In the genomic region with DNA sequence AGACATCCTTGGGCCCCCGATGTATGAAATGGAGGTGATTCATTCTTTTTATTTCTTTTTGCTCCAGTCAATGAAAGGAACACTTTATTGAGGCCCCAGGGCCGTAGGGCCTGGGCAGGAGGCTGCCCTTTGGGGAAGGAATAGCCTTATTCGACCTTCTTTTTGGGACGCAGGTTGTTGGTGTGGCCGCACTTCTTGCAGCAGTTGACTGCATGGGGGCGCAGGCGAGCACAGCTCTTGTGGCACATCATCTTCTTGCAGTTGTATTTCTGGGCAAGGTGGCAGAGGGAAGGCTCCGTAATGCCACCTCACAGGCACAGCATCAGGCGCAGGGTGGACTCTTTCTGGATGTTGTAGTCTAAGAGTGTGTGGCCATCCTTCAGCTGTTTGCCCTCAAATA, we compare ENCODE assay signal across 31 cellular contexts. TPM values are rescaled to one million over a fixed set of nuclear protein-coding genes. Genes with fewer than 3 reads are reported as not detected.
A peak's percentile ranks its signal among the peaks of the same experiment; 100 is the strongest.
DNase-seq lines count a peak whose midpoint lies in the region; ATAC-seq, FAIRE-seq and TF ChIP-seq lines count a peak whose summit lies in the region.
"Had no signal": no experiment of that assay in that cellular context is flagged by ENCODE, and none has a peak within 500 bp of the region (broad histone marks: within the 10 kb centered on the region; RNA-seq: fewer than 3 reads in every experiment).

No MANE protein-coding gene starts in this region.

- ATAC-seq in K562 (no peak), HepG2 (no peak)
- ATAC-seq in activated CD4-positive, alpha-beta T cell treated with anti-CD3 and anti-CD28 coated beads for 36 hours, result no peak
- ATAC-seq: psoas muscle had no signal

- no peaks in the 10 kb centered on the region for H3K27me3 Mint-ChIP-seq in activated CD4-positive, alpha-beta T cell treated with anti-CD3 and anti-CD28 coated beads for 36 hours
- no peaks in the 10 kb centered on the region for H3K27me3 Mint-ChIP-seq in activated T-cell treated with anti-CD3 and anti-CD28 coated beads, Interleukin-2, amount 50 U/mL, for 24 hours
- H3K27me3 Mint-ChIP-seq: activated CD4-positive, alpha-beta T cell treated with anti-CD3 and anti-CD28 coated beads, Interleukin-2, amount 10 ng/mL, durations not matched to agents 7 days and 5 days; naive B cell had no signal

- in situ Hi-C loops in K562 (cut with MboI), result no loop called here
- in situ Hi-C loops in HepG2 (cut with HindIII; ENCODE audit: extremely low pct_ligation_motif_present, low pct_unique_long_range_greater_than_20kb), result no loop called here

- POLR2A ChIA-PET in K562 (lab: Yijun Ruan, JAX) (no interaction called here), HepG2 (lab: Yijun Ruan, JAX) (no interaction called here)
- POLR2A ChIA-PET in activated CD4-positive, alpha-beta T cell treated with anti-CD3 and anti-CD28 coated beads for 36 hours (lab: Charles Lee), result no interaction called here

- H3K36me3 Mint-ChIP-seq in activated CD4-positive, alpha-beta T cell treated with anti-CD3 and anti-CD28 coated beads for 36 hours (ENCODE audit: low read depth), result peaks cover 32% of the 10 kb centered on the region
- H3K36me3 Mint-ChIP-seq in activated T-cell treated with anti-CD3 and anti-CD28 coated beads, Interleukin-2, amount 50 U/mL, for 24 hours (ENCODE audit: low read depth), result peaks cover 80% of the 10 kb centered on the region

- FAIRE-seq in K562 (lab: Jason Lieb, UNC) (no peak), HepG2 (lab: Jason Lieb, UNC) (no peak)
- FAIRE-seq: GM12892 had no signal

- H3K36me3 ChIP-seq in GM06990 (ENCODE audit: control insufficient read depth, insufficient read depth, low read length) (peaks cover 4% of the 10 kb centered on the region), KMS-11 (ENCODE audit: insufficient read depth) (no peaks in the 10 kb centered on the region), K562 (ENCODE audit: control insufficient read depth, insufficient read depth, low read length) (peaks cover 49% of the 10 kb centered on the region; the same call in 2 of the 3 replicates), HepG2 (replicated peaks in 1 of 2; ENCODE audit: control insufficient read depth in 1 of 2, insufficient read depth in 2 of 2, low read length in 2 of 2) (peaks cover 13 to 59% of the 10 kb centered on the region in 2 experiments)

- H3K4me1 ChIP-seq in KMS-11 (ENCODE audit: low read depth, poor library complexity, severe bottlenecking) (no peaks in the 10 kb centered on the region), K562 (replicated peaks in 1 of 2; ENCODE audit: control insufficient read depth in 2 of 2, insufficient read depth in 2 of 2, low read length in 2 of 2) (no peaks in the 10 kb centered on the region), HepG2 (ENCODE audit: insufficient read depth, low read length) (peaks cover 8% of the 10 kb centered on the region; the same call in 1 of the 2 replicates)
- H3K4me1 ChIP-seq: BLaER1, Peyer's patch had no signal

- H4K20me1 ChIP-seq in KMS-11 (ENCODE audit: insufficient read depth) (no peaks in the 10 kb centered on the region), K562 (replicated peaks; ENCODE audit: control insufficient read depth, insufficient read depth, low read length) (no peaks in the 10 kb centered on the region), HepG2 (ENCODE audit: insufficient read depth, low read length) (no peaks in the 10 kb centered on the region)

- H3K9me3 ChIP-seq in K562 (replicated peaks; ENCODE audit: control insufficient read depth, insufficient read depth, low read depth, low read length), result no peaks in the 10 kb centered on the region
- no peaks in the 10 kb centered on the region for H3K9me3 ChIP-seq in HepG2 (ENCODE audit: low read length)
- H3K9me3 ChIP-seq: BLaER1, esophagus muscularis mucosa, Peyer's patch, psoas muscle, tibial artery had no signal

- H3K79me2 ChIP-seq in KMS-11 (ENCODE audit: insufficient read depth, low read depth), result no peaks in the 10 kb centered on the region
- no peaks in the 10 kb centered on the region for H3K79me2 ChIP-seq in K562 (ENCODE audit: control insufficient read depth, insufficient read depth, low read length)
- H3K79me2 ChIP-seq in HepG2 (ENCODE audit: insufficient read depth, low read length), result no peaks in the 10 kb centered on the region

- H3K4me3 Mint-ChIP-seq in activated CD4-positive, alpha-beta T cell treated with anti-CD3 and anti-CD28 coated beads for 36 hours, result no peak overlapping the region
- no peak overlapping the region for H3K4me3 Mint-ChIP-seq in activated T-cell treated with anti-CD3 and anti-CD28 coated beads, Interleukin-2, amount 50 U/mL, for 24 hours
- H3K4me3 Mint-ChIP-seq: activated CD4-positive, alpha-beta T cell treated with anti-CD3 and anti-CD28 coated beads, Interleukin-2, amount 10 ng/mL, durations not matched to agents 7 days and 5 days; mesothelial cell of epicardium; naive B cell had no signal

- intact Hi-C loops in K562 (cut with micrococcal nuclease), result no loop called here
- intact Hi-C loops in HepG2 (cut with micrococcal nuclease; ENCODE audit: unreplicated experiment), result no loop called here
- intact Hi-C loops in activated CD4-positive, alpha-beta T cell treated with anti-CD3 and anti-CD28 coated beads for 36 hours (cut with DNase I, micrococcal nuclease), result no loop called here

- H2AFZ ChIP-seq in KMS-11 (ENCODE audit: low read depth), result no peak overlapping the region
- no peak overlapping the region for H2AFZ ChIP-seq in K562 (ENCODE audit: low read depth, low read length)
- no peak overlapping the region for H2AFZ ChIP-seq in HepG2 (ENCODE audit: low read length)

- no peaks in the 10 kb centered on the region for H3K27me3 ChIP-seq in GM06990 (replicated peaks; ENCODE audit: control insufficient read depth, insufficient read depth, low read length)
- H3K27me3 ChIP-seq in KMS-11 (ENCODE audit: insufficient read depth, low read depth), result no peaks in the 10 kb centered on the region
- no peaks in the 10 kb centered on the region for H3K27me3 ChIP-seq in K562 (ENCODE audit: control insufficient read depth in 2 of 2, insufficient read depth in 2 of 2, low read length in 2 of 2)
- H3K27me3 ChIP-seq in HepG2 (ENCODE audit: control insufficient read depth in 1 of 2, insufficient read depth in 2 of 2, low read length in 2 of 2), result no peaks in the 10 kb centered on the region
- H3K27me3 ChIP-seq: BLaER1, esophagus muscularis mucosa, Peyer's patch, tibial artery had no signal

- BruUV-seq in K562 (replicated peaks; lab: Mats Ljungman, UMichigan) (no TSS peak), HepG2 (replicated peaks; lab: Mats Ljungman, UMichigan) (no TSS peak)

- no peak overlapping the region for H3K27ac Mint-ChIP-seq in activated CD4-positive, alpha-beta T cell treated with anti-CD3 and anti-CD28 coated beads for 36 hours
- H3K27ac Mint-ChIP-seq in activated T-cell treated with anti-CD3 and anti-CD28 coated beads, Interleukin-2, amount 50 U/mL, for 24 hours, result no peak overlapping the region
- H3K27ac Mint-ChIP-seq: activated CD4-positive, alpha-beta T cell treated with anti-CD3 and anti-CD28 coated beads, Interleukin-2, amount 10 ng/mL, durations not matched to agents 7 days and 5 days had no signal

- no peaks in the 10 kb centered on the region for H3K9me3 Mint-ChIP-seq in activated CD4-positive, alpha-beta T cell treated with anti-CD3 and anti-CD28 coated beads for 36 hours (ENCODE audit: low read depth)
- no peaks in the 10 kb centered on the region for H3K9me3 Mint-ChIP-seq in activated T-cell treated with anti-CD3 and anti-CD28 coated beads, Interleukin-2, amount 50 U/mL, for 24 hours
- H3K9me3 Mint-ChIP-seq: activated CD4-positive, alpha-beta T cell treated with anti-CD3 and anti-CD28 coated beads, Interleukin-2, amount 10 ng/mL, durations not matched to agents 7 days and 5 days; naive B cell had no signal

- no peak for TF ChIP-seq EP300 in K562 (IDR thresholded peaks at IDR 0.05; ENCODE audit: low read length)
- TF ChIP-seq EP300 in HepG2 (IDR thresholded peaks at IDR 0.05; ENCODE audit: low read depth in 2 of 2, low read length in 2 of 2), result no peak
- TF ChIP-seq EP300 in HepG2 (CRISPR knock-in tag; IDR thresholded peaks at IDR 0.05; ENCODE audit: borderline replicate concordance), result no peak

- H3K27ac ChIP-seq in KMS-11, result no peak overlapping the region
- no peak overlapping the region for H3K27ac ChIP-seq in K562 (ENCODE audit: extremely low read depth, low read depth, low read length)
- no peak overlapping the region for H3K27ac ChIP-seq in HepG2 (ENCODE audit: extremely low read length, insufficient read depth, low read length)
- H3K27ac ChIP-seq: BLaER1, esophagus muscularis mucosa, Peyer's patch, psoas muscle, tibial artery, VCaP had no signal

- no peak for DNase-seq in GM06990 (ENCODE audit: extremely low read depth, insufficient read length)
- no peak for DNase-seq in K562 (ENCODE audit: extremely low read depth in 1 of 4, low spot score in 3 of 4)
- no peak for DNase-seq in HepG2 (ENCODE audit: low spot score)
- no peak for DNase-seq in activated naive CD4-positive, alpha-beta T cell treated with anti-CD3 and anti-CD28 coated beads, Interleukin-2, amount 50 U/mL, for 16 hours
- no peak for DNase-seq in activated CD4-positive, alpha-beta T cell treated with anti-CD3 and anti-CD28 coated beads for 36 hours
- no peak for DNase-seq in activated T-cell treated with anti-CD3 and anti-CD28 coated beads, Interleukin-2, amount 50 U/mL, for 24 hours
- DNase-seq in activated CD4-positive, alpha-beta T cell treated with anti-CD3 and anti-CD28 coated beads for 4 hours, result no peak
- DNase-seq: ACHN; activated CD4-positive, alpha-beta T cell treated with anti-CD3 and anti-CD28 coated beads, Interleukin-2, amount 10 ng/mL, durations not matched to agents 7 days and 5 days; activated T-cell treated with anti-CD3 and anti-CD28 coated beads, Interleukin-2, amount 50 U/mL, for 48 hours; central memory CD4-positive, alpha-beta T cell; foreskin fibroblast; head of caudate nucleus; MM.1S; naive B cell; NCI-H1105 treated with DMSO at 0.1 percent for 48 hours; NCI-H2029; NCI-H2227 treated with DMSO at 0.1 percent for 48 hours; NCI-H526; NK-92 treated with Interleukin-12 subunit alpha and Interleukin-12 subunit beta, amount 100 ng/mL, for 24 hours; Peyer's patch; psoas muscle; SHP77; stimulated activated CD4-positive, alpha-beta T cell treated with anti-CD3 and anti-CD28 coated beads, Interleukin-4, amount 100 ng/mL, for 24 hours; tibial artery had no signal

- H3K4me2 ChIP-seq in KMS-11 (no peak overlapping the region), K562 (ENCODE audit: insufficient read depth, low read length) (no peak overlapping the region), HepG2 (ENCODE audit: low read depth, low read length) (no peak overlapping the region)
- H3K4me2 ChIP-seq: BLaER1 had no signal

- H3K4me3 ChIP-seq in GM06990 (replicated peaks; ENCODE audit: low read depth, low read length), result no peak overlapping the region
- no peak overlapping the region for H3K4me3 ChIP-seq in KMS-11 (IDR thresholded peaks at IDR 0.05; ENCODE audit: insufficient read depth, low read depth, low read length)
- no peak overlapping the region for H3K4me3 ChIP-seq in K562
- no peak overlapping the region for H3K4me3 ChIP-seq in HepG2 (replicated peaks in 1 of 3; ENCODE audit: insufficient read depth in 1 of 3, low read depth in 2 of 3, low read length in 3 of 3)
- H3K4me3 ChIP-seq: BLaER1, esophagus muscularis mucosa, Peyer's patch, psoas muscle, tibial artery had no signal

- H3K9me1 ChIP-seq in K562 (ENCODE audit: control insufficient read depth, insufficient read depth, low read length), result no peaks in the 10 kb centered on the region

- H3K4me1 Mint-ChIP-seq in activated CD4-positive, alpha-beta T cell treated with anti-CD3 and anti-CD28 coated beads for 36 hours, result peaks cover 18% of the 10 kb centered on the region
- H3K4me1 Mint-ChIP-seq in activated T-cell treated with anti-CD3 and anti-CD28 coated beads, Interleukin-2, amount 50 U/mL, for 24 hours (ENCODE audit: low read depth), result peaks cover 17% of the 10 kb centered on the region

- H3K9ac ChIP-seq in KMS-11, result no peak overlapping the region
- no peak overlapping the region for H3K9ac ChIP-seq in K562 (ENCODE audit: insufficient read depth in 1 of 2, low read depth in 2 of 2, low read length in 2 of 2)
- H3K9ac ChIP-seq in HepG2 (ENCODE audit: insufficient read depth, low read depth, low read length), result no peak overlapping the region
- H3K9ac ChIP-seq: BLaER1 had no signal

- TF ChIP-seq CTCF in GM06990 (IDR thresholded peaks at IDR 0.05; ENCODE audit: insufficient read depth, low read length, poor library complexity, severe bottlenecking) (peak; percentile 14), KMS-11 (conservative IDR thresholded peaks at IDR 0.05; ENCODE audit: low read depth, low read length) (0 out of 2 replicates have a peak, but pooled peaks have one; percentile 16), K562 (IDR thresholded peaks at IDR 0.05 in 2 of 3, conservative IDR thresholded peaks at IDR 0.05 in 1 of 3; ENCODE audit: insufficient read depth in 2 of 3, low read depth in 1 of 3, low read length in 3 of 3) (0 out of 6 replicates have a peak, but pooled peaks of 2 of the 3 experiments have one; percentile 3 to 8), HepG2 (CRISPR knock-in tag; IDR thresholded peaks at IDR 0.05) (peak; percentile 39; the same call in 1 of the 2 replicates)

- CTCF ChIA-PET in K562 (lab: Yijun Ruan, JAX; ENCODE audit: low intra/inter-chr PET ratio), result no interaction called here
- CTCF ChIA-PET in HepG2 (lab: Yijun Ruan, JAX; ENCODE audit: low intra/inter-chr PET ratio, low total read pairs), result no interaction called here
- CTCF ChIA-PET in activated CD4-positive, alpha-beta T cell treated with anti-CD3 and anti-CD28 coated beads for 36 hours (lab: Charles Lee), result interaction anchor here (0.5 to 1.1 kb wide), 2 partner anchors 16 to 66 kb away, joined by 3 to 4 read pairs; no protein-coding TSS in a partner anchor

- WGBS in K562 (ENCODE audit: insufficient coverage, low coverage, missing lambda C conversion rate), result 90% methylated on average over 8 of the region's 9 CpGs
- WGBS in HepG2 (ENCODE audit: low lambda C conversion rate), result 98% methylated on average over 9 of the region's 9 CpGs

- TF ChIP-seq RAD21 in K562 (CRISPR knock-in tag; conservative IDR thresholded peaks at IDR 0.05 in 1 of 2, IDR thresholded peaks at IDR 0.05 in 1 of 2) (no peak), HepG2 (CRISPR knock-in tag; IDR thresholded peaks at IDR 0.05) (no peak)

- TF ChIP-seq POLR2A in K562 (conservative IDR thresholded peaks at IDR 0.05) (no peak), HepG2 (IDR thresholded peaks at IDR 0.05; ENCODE audit: insufficient read depth in 1 of 2, low read depth in 2 of 2, low read length in 2 of 2) (no peak)

RNA-seq across cellular contexts. Expression of gene SIAH1, which starts 50.9 kb away (rescaled TPM):
- total RNA-seq in K562 (2011; cell fraction: chromatin; rRNA removed; ENCODE audit: low replicate concordance), result 28.3 and 61.3 TPM in 2 replicates
- total RNA-seq in K562 (2011; cell fraction: nucleolus; rRNA removed), result 17.8 and 25.7 TPM in 2 replicates
- 37.4 and 58.5 TPM in 2 replicates for total RNA-seq in K562 (2011; cell fraction: nucleoplasm; rRNA removed)
- 10.9 and 11.2 TPM in 2 replicates for total RNA-seq in K562 (2014; rRNA removed)
- 14.3 and 17.4 TPM in 2 replicates for total RNA-seq in K562 (2014; rRNA removed; fragmentation: Illumina TruSeq; extraction: Trizol)
- total RNA-seq in K562 (2015; rRNA removed; fragmentation: Illumina TruSeq; extraction: Trizol), result 12.5 and 12.7 TPM in 2 replicates
- total RNA-seq in K562 (2021), result 11.9 and 13.7 TPM in 2 replicates
- polyA plus RNA-seq in K562 (2011; rRNA removed), result 11.7 and 13.0 TPM in 2 replicates
- 9.5 and 11.8 TPM in 2 replicates for polyA plus RNA-seq in K562 (2011; cell fraction: cytosol; rRNA removed)
- polyA plus RNA-seq in K562 (2011; cell fraction: nucleus; rRNA removed), result 9.6 and 15.1 TPM in 2 replicates
- polyA plus RNA-seq in K562 (2012), result 9.5 and 13.5 TPM in 2 replicates
- 13.1 and 13.5 TPM in 2 replicates for polyA plus RNA-seq in K562 (2014; fragmentation: Illumina TruSeq; extraction: Trizol)
- 1 to 10 TPM; 4.1 to 6.5 TPM for polyA plus RNA-seq in K562 (2014; fragmentation: Nextera tagmentation; extraction: Ambion mirVana)
- polyA plus RNA-seq in K562 (2014; rRNA removed), result 9.6 and 14.0 TPM in 2 replicates
- 18.0 and 18.4 TPM in 2 replicates for polyA minus RNA-seq in K562 (2011; rRNA and poly(A)+ RNA removed)
- 6.7 and 9.7 TPM in 2 replicates for polyA minus RNA-seq in K562 (2011; cell fraction: cytosol; rRNA and poly(A)+ RNA removed)
- 9.2 and 18.0 TPM in 2 replicates for polyA minus RNA-seq in K562 (2011; cell fraction: nucleus; rRNA and poly(A)+ RNA removed)
- total RNA-seq in HepG2 (2016; rRNA removed; fragmentation: Illumina TruSeq; extraction: Trizol), result 27.9 and 28.6 TPM in 2 replicates
- 12.9 and 14.7 TPM in 2 replicates for total RNA-seq in HepG2 (2016; cell fraction: cytosol; rRNA removed; fragmentation: Illumina TruSeq; extraction: Trizol; ENCODE audit: low read depth)
- 27.3 TPM in 2 replicates for total RNA-seq in HepG2 (2016; cell fraction: insoluble cytoplasmic fraction; rRNA removed; fragmentation: Illumina TruSeq; extraction: Trizol)
- 34.8 and 35.5 TPM in 2 replicates for total RNA-seq in HepG2 (2016; cell fraction: membrane; rRNA removed; fragmentation: Illumina TruSeq; extraction: Trizol)
- total RNA-seq in HepG2 (2016; cell fraction: nucleus; rRNA removed; fragmentation: Illumina TruSeq; extraction: Trizol), result 31.3 and 31.4 TPM in 2 replicates
- 15.4 and 16.0 TPM in 2 replicates for polyA plus RNA-seq in HepG2 (2011; rRNA removed)
- polyA plus RNA-seq in HepG2 (2011; cell fraction: cytosol; rRNA removed), result 12.9 and 14.9 TPM in 2 replicates
- 15.0 and 21.0 TPM in 2 replicates for polyA plus RNA-seq in HepG2 (2011; cell fraction: nucleus; rRNA removed)
- polyA plus RNA-seq in HepG2 (2012), result 22.2 and 25.1 TPM in 2 replicates
- polyA plus RNA-seq in HepG2 (2016; cell fraction: cytosol; fragmentation: Illumina TruSeq; extraction: Trizol; ENCODE audit: low read depth), result 7.5 TPM in 2 replicates
- polyA plus RNA-seq in HepG2 (2016; cell fraction: insoluble cytoplasmic fraction; fragmentation: Illumina TruSeq; extraction: Trizol; ENCODE audit: low read depth), result 29.2 and 30.6 TPM in 2 replicates
- 18.6 and 19.2 TPM in 2 replicates for polyA plus RNA-seq in HepG2 (2016; cell fraction: membrane; fragmentation: Illumina TruSeq; extraction: Trizol; ENCODE audit: low read depth)
- polyA plus RNA-seq in HepG2 (2016; cell fraction: nucleus; fragmentation: Illumina TruSeq; extraction: Trizol; ENCODE audit: insufficient read depth, low read depth), result 36.1 and 41.1 TPM in 2 replicates
- 34.2 and 46.5 TPM in 2 replicates for polyA minus RNA-seq in HepG2 (2011; rRNA and poly(A)+ RNA removed; ENCODE audit: low replicate concordance)
- 16.2 and 16.6 TPM in 2 replicates for polyA minus RNA-seq in HepG2 (2011; cell fraction: cytosol; rRNA and poly(A)+ RNA removed)
- polyA minus RNA-seq in HepG2 (2011; cell fraction: nucleus; rRNA and poly(A)+ RNA removed), result 47.6 and 57.8 TPM in 2 replicates
- total RNA-seq in activated CD4-positive, alpha-beta T cell treated with anti-CD3 and anti-CD28 coated beads for 36 hours, result 10 to 100 TPM; 13.1 to 13.3 TPM
